Comparison of ENCODE assay signal across 10 cellular contexts in genomic region chr3:124444893-124445292, GRCh38.
"Had no signal": no experiment of that assay in that cellular context is flagged by ENCODE, and none has a peak within 500 bp of the region (broad histone marks: within the 10 kb centered on the region; RNA-seq: fewer than 3 reads in every experiment).

No MANE protein-coding gene starts in this region.

- DNase-seq: GM23248, GOT3, H7, H9, HCEC 1CT, HFFc6 had no signal

- H3K36me3 ChIP-seq: HAP-1 had no signal

- H3K27ac ChIP-seq: GM23248 had no signal

- H3K4me3 ChIP-seq: GM23248, GM23338, HAP-1 had no signal

- H3K4me1 ChIP-seq: HAP-1 had no signal

- FAIRE-seq: H1, H54 had no signal

- H3K9me3 ChIP-seq: HAP-1 had no signal
